In the genomic region with DNA sequence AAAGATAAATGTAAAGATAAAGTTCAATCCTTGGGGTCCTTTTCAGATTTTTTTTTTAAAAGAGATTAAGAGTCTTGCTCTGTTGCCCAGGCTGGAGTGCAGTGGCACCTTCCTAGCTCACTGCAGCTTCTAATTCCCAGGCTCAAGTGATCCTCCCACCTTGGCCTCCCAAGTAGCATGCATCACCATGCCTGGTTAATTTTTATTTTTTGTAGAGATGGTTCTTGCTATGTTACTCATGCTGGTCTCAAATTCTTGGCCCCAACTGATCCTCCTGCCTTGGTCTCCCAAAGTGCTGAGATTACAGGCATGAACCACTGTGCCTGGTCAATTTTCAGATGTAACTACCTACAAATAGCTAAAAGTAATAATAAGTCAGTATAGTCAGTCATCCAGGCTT, we compare ENCODE assay signal across 10 cellular contexts. TPM values are rescaled to one million over a fixed set of nuclear protein-coding genes. Genes with fewer than 3 reads are reported as not detected.
DNase-seq lines count a peak whose midpoint lies in the region; ATAC-seq, FAIRE-seq and TF ChIP-seq lines count a peak whose summit lies in the region.
"Had no signal": no experiment of that assay in that cellular context is flagged by ENCODE, and none has a peak within 500 bp of the region (broad histone marks: within the 10 kb centered on the region; RNA-seq: fewer than 3 reads in every experiment).

No MANE protein-coding gene starts in this region.

- H3K4me3 Mint-ChIP-seq in CD4-positive, alpha-beta T cell, result peak overlapping the region; percentile 66

- H3K36me3 ChIP-seq in esophagus muscularis mucosa, result no peaks in the 10 kb centered on the region

- TF ChIP-seq EP300 in esophagus muscularis mucosa (IDR thresholded peaks at IDR 0.05), result no peak

- FAIRE-seq in RCC 7860 (lab: Jason Lieb, UNC), result peak; percentile 86

- intact Hi-C loops in CD4-positive, alpha-beta T cell (cut with DNase I, micrococcal nuclease), result no loop called here
- intact Hi-C loops in esophagus muscularis mucosa (cut with DNase I) (no loop called here), posterior cingulate gyrus (cut with DNase I) (no loop called here)

- CTCF ChIA-PET in CD4-positive, alpha-beta T cell (lab: Charles Lee), result no interaction called here

- no peak overlapping the region for H3K4me3 ChIP-seq in esophagus muscularis mucosa

- no peak overlapping the region for H3K27ac ChIP-seq in CD4-positive, alpha-beta T cell (ENCODE audit: low read depth, low read length)
- H3K27ac ChIP-seq in esophagus muscularis mucosa (replicated peaks in 1 of 4), result peak overlapping the region; percentile 81 to 91 (median 83)

- no peaks in the 10 kb centered on the region for H3K27me3 Mint-ChIP-seq in CD4-positive, alpha-beta T cell

- ATAC-seq in CD4-positive, alpha-beta T cell (ENCODE audit: poor library complexity), result no peak

- H3K27ac Mint-ChIP-seq in CD4-positive, alpha-beta T cell, result peak overlapping the region; percentile 84

- no peak for TF ChIP-seq POLR2A in esophagus muscularis mucosa (IDR thresholded peaks at IDR 0.05; ENCODE audit: low read depth)

- POLR2A ChIA-PET in CD4-positive, alpha-beta T cell (lab: Charles Lee), result interaction anchor here (1.0 to 1.7 kb wide), 3 partner anchors 17 to 21 kb away, joined by 5 read pairs; a partner anchor contains a TSS

- no peaks in the 10 kb centered on the region for H3K27me3 ChIP-seq in CD4-positive, alpha-beta T cell (ENCODE audit: control insufficient read depth, insufficient read depth, low read length)
- no peaks in the 10 kb centered on the region for H3K27me3 ChIP-seq in esophagus muscularis mucosa

- no peak for TF ChIP-seq CTCF in CD4-positive, alpha-beta T cell (IDR thresholded peaks at IDR 0.05)
- no peak for TF ChIP-seq CTCF in esophagus muscularis mucosa (IDR thresholded peaks at IDR 0.05)

- H3K9me3 ChIP-seq in CD4-positive, alpha-beta T cell (ENCODE audit: control insufficient read depth, low read length), result no peaks in the 10 kb centered on the region
- H3K9me3 ChIP-seq in esophagus muscularis mucosa, result no peaks in the 10 kb centered on the region

- DNase-seq in CD4-positive, alpha-beta T cell, result no peak
- DNase-seq in RCC 7860 (ENCODE audit: low spot score) (peak; percentile 85), esophagus muscularis mucosa (ENCODE audit: extremely low spot score) (no peak), renal cortical epithelial cell (ENCODE audit: low read depth) (peak; percentile 79), posterior cingulate gyrus (no peak), anterior cingulate cortex (lab: John Stamatoyannopoulos, UW) (no peak)
- DNase-seq in stimulated activated naive CD4-positive, alpha-beta T cell (lab: John Stamatoyannopoulos, UW), result no peak
- DNase-seq in stimulated activated naive CD4-positive, alpha-beta T cell treated with Interleukin-2 at 50 U/mL for 16 hours (lab: John Stamatoyannopoulos, UW), result no peak
- DNase-seq: activated T-cell treated with anti-CD3 and anti-CD28 coated beads, Interleukin-2, amount 50 U/mL, for 1 hour; stimulated activated CD4-positive, alpha-beta T cell treated with anti-CD3 and anti-CD28 coated beads, Interleukin-15, amount 100 ng/mL, for 24 hours had no signal

- peaks cover 95 to 100% (median 99%) of the 10 kb centered on the region in 4 donors for H3K4me1 ChIP-seq in esophagus muscularis mucosa

- H3K36me3 Mint-ChIP-seq in CD4-positive, alpha-beta T cell (ENCODE audit: low read depth), result peaks cover 59% of the 10 kb centered on the region

- H3K9me3 Mint-ChIP-seq in CD4-positive, alpha-beta T cell, result no peaks in the 10 kb centered on the region

- H3K4me1 Mint-ChIP-seq in CD4-positive, alpha-beta T cell (ENCODE audit: low read depth), result peaks cover 88% of the 10 kb centered on the region

RNA-seq across cellular contexts. Expression of a gene that starts 21.1 kb away (rescaled TPM):
- total RNA-seq in CD4-positive, alpha-beta T cell, result 10 to 100 TPM; 53.3 to 57.8 TPM
- total RNA-seq in esophagus muscularis mucosa (100 to 1,000 TPM in 1 of 4 donors, 10 to 100 TPM in 3; 62.0 to 115 (median 72.3) TPM), renal cortical epithelial cell (64.1 and 178 TPM in 2 replicates)

RNA-seq across cellular contexts. Expression of a gene that starts 30.9 kb away (rescaled TPM):
- 100 to 1,000 TPM; 162 to 167 TPM for total RNA-seq in CD4-positive, alpha-beta T cell
- total RNA-seq in esophagus muscularis mucosa (10 to 100 TPM; 59.2 to 72.3 (median 64.3) TPM), renal cortical epithelial cell (39.4 and 78.7 TPM in 2 replicates)

Comparison
In these comparisons a context has a peak if more than half of its experiments do, and no peak if none do; other contexts are left out.
1. DNase-seq: peak in RCC 7860 (single experiment) and renal cortical epithelial cell (single experiment); none in CD4-positive, alpha-beta T cell (0 of 10), esophagus muscularis mucosa (single experiment), stimulated activated naive CD4-positive, alpha-beta T cell (0 of 6), posterior cingulate gyrus (0 of 10), anterior cingulate cortex (0 of 58) and stimulated activated naive CD4-positive, alpha-beta T cell treated with Interleukin-2 at 50 U/mL for 16 hours (single experiment).